1 cellular context compared by ENCODE assay signal in genomic region chr2:220665108-220665471, GRCh38.
TF ChIP-seq lines count a peak whose summit lies in the region.

No MANE protein-coding gene starts in this region.

TF ChIP-seq in IMR-90, 13 proteins besides CTCF, POLR2A, EP300 and RAD21:
- TF ChIP-seq CHD1 (IDR thresholded peaks at IDR 0.05; ENCODE audit: low read depth, low read length) = no peak
- no peak for TF ChIP-seq SMC3 (IDR thresholded peaks at IDR 0.05; ENCODE audit: low read depth, low read length)
- no peak for TF ChIP-seq NFE2L2 (IDR thresholded peaks at IDR 0.05; ENCODE audit: low read depth, low read length)
- TF ChIP-seq RCOR1 (IDR thresholded peaks at IDR 0.05; ENCODE audit: insufficient replicate concordance, low read length) = no peak
- TF ChIP-seq BHLHE40 (IDR thresholded peaks at IDR 0.05; ENCODE audit: low read depth, low read length) = no peak
- TF ChIP-seq RFX5 (IDR thresholded peaks at IDR 0.05; ENCODE audit: low read depth, low read length) = no peak
- no peak for TF ChIP-seq FOS (IDR thresholded peaks at IDR 0.05; ENCODE audit: low read depth, low read length)
- TF ChIP-seq MAZ (IDR thresholded peaks at IDR 0.05; ENCODE audit: borderline replicate concordance, low read depth, low read length) = no peak
- no peak for TF ChIP-seq USF2 (IDR thresholded peaks at IDR 0.05; ENCODE audit: low read depth, low read length)
- no peak for TF ChIP-seq MXI1 (IDR thresholded peaks at IDR 0.05; ENCODE audit: borderline replicate concordance, low read depth, low read length)
- no peak for TF ChIP-seq CEBPB (IDR thresholded peaks at IDR 0.05; ENCODE audit: low read depth, low read length)
- TF ChIP-seq ELK1 (IDR thresholded peaks at IDR 0.05; ENCODE audit: borderline replicate concordance, low read depth, low read length) = no peak
